11 cellular contexts compared by ENCODE assay signal in the genomic region with DNA sequence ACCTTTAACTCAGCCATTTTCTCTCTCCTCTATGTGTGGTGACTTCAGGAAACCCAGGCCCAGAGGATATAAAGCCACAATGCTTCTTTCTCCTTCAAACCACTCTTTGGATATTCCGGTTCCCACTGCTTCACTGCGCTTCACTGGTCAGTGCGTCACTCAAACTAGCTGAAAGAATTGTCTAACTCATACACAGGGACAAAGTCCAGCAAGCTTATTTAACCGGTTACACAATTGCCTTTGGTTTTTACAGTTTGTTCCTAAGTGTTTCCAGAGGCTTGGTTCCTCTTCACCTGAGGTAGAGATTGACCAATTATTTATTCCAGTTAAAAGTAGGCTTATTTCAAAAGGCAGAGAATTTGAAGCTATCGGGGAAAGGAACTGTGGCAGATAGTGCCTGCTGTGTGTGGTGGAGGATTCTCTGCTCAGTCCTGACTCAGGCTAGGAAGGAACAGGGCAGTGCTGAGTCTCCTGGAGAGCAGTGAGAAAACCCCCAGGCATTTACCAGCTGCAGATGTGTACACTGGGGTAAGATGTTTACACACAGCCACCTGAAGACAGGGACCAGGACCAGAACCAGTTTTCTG. TPM values are rescaled to one million over a fixed set of nuclear protein-coding genes. Genes with fewer than 3 reads are reported as not detected.
DNase-seq lines count a peak whose midpoint lies in the region; TF ChIP-seq lines count a peak whose summit lies in the region.
"Had no signal": no experiment of that assay in that cellular context is flagged by ENCODE, and none has a peak within 500 bp of the region (broad histone marks: within the 10 kb centered on the region; RNA-seq: fewer than 3 reads in every experiment).

A gene with protein sequence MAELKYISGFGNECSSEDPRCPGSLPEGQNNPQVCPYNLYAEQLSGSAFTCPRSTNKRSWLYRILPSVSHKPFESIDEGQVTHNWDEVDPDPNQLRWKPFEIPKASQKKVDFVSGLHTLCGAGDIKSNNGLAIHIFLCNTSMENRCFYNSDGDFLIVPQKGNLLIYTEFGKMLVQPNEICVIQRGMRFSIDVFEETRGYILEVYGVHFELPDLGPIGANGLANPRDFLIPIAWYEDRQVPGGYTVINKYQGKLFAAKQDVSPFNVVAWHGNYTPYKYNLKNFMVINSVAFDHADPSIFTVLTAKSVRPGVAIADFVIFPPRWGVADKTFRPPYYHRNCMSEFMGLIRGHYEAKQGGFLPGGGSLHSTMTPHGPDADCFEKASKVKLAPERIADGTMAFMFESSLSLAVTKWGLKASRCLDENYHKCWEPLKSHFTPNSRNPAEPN (minus strand): TSS at position 145 of the 587 bp plus-strand sequence. CDS start 128 bp downstream, at position 17.

- H3K4me1 ChIP-seq in prostate gland (replicated peaks) = peaks cover 8% of the 10 kb centered on the region

- H3K36me3 ChIP-seq in kidney epithelial cell (ENCODE audit: control insufficient read depth, insufficient read depth, low read length) (no peaks in the 10 kb centered on the region), prostate gland (no peaks in the 10 kb centered on the region)
- H3K36me3 ChIP-seq: BE2C had no signal

- no peaks in the 10 kb centered on the region for H3K9me3 ChIP-seq in prostate gland
- H3K9me3 ChIP-seq: BE2C had no signal

- TF ChIP-seq POLR2A in prostate gland (IDR thresholded peaks at IDR 0.05) = no peak

- intact Hi-C loops in prostate gland (cut with DNase I) = no loop called here

- peak within 1 kb of the TSS; percentile 77 to 84 for H3K27ac ChIP-seq in prostate gland
- H3K27ac ChIP-seq: RWPE1 had no signal

- H3K4me3 ChIP-seq in kidney epithelial cell (ENCODE audit: low read depth, low read length) (no peak within 1 kb of the TSS), prostate gland (peak within 1 kb of the TSS; percentile 25 to 38)

- no peaks in the 10 kb centered on the region for H3K27me3 ChIP-seq in kidney epithelial cell (ENCODE audit: control insufficient read depth, insufficient read depth, low read length)
- no peaks in the 10 kb centered on the region for H3K27me3 ChIP-seq in prostate gland (replicated peaks; ENCODE audit: insufficient read depth)
- H3K27me3 ChIP-seq: BE2C had no signal

- peak; percentile 35 for DNase-seq in GF-D8 (lab: John Stamatoyannopoulos, UW)
- peak; percentile 47 for DNase-seq in SW480 (ENCODE audit: low spot score)
- DNase-seq in kidney epithelial cell (ENCODE audit: low read depth) = peak; percentile 71
- peak; percentile 42 for DNase-seq in prostate gland (ENCODE audit: low spot score)
- DNase-seq in germinal center (ENCODE audit: low spot score) = no peak
- no peak for DNase-seq in HuH-7.5 (ENCODE audit: low spot score)
- no peak for DNase-seq in SIG-M5 (lab: John Stamatoyannopoulos, UW)
- no peak for DNase-seq in NCI-H2107 (lab: John Stamatoyannopoulos, UW)
- DNase-seq: BE2C; stimulated activated CD4-positive, alpha-beta T cell treated with anti-CD3 and anti-CD28 coated beads, Interleukin-2, amount 100 ng/mL, for 24 hours had no signal

- peak; percentile 3 for TF ChIP-seq CTCF in kidney epithelial cell (IDR thresholded peaks at IDR 0.05; ENCODE audit: insufficient read depth, low read length, poor library complexity, severe bottlenecking)
- no peak for TF ChIP-seq CTCF in prostate gland (IDR thresholded peaks at IDR 0.05)

- 81% methylated on average over 5 of the region's 5 CpGs for WGBS in prostate gland

RNA-seq across cellular contexts. Expression of the gene that starts here (rescaled TPM):
- total RNA-seq in kidney epithelial cell (0.88 and 1.2 TPM in 2 replicates), prostate gland (100 to 1,000 TPM in 1 of 2 donors, 10 to 100 TPM in 1; 47.1 to 104 TPM)

Comparison
In these comparisons a context has a peak if more than half of its experiments do, and no peak if none do; other contexts are left out.
1. RNA of the gene that starts here (total RNA-seq): 47.1 to 104 TPM in prostate gland; 0.88 to 1.2 TPM in kidney epithelial cell; every median in the first group is over 10 times any median in the second.
2. DNase-seq: peak in GF-D8 (single experiment), SW480 (single experiment), kidney epithelial cell (single experiment) and prostate gland (single experiment); none in germinal center (single experiment), HuH-7.5 (single experiment), SIG-M5 (single experiment) and NCI-H2107 (single experiment).